ENCODE assay signal across 18 cellular contexts in genomic region chr21:36749935-36750578, GRCh38. TPM values are rescaled to one million over a fixed set of nuclear protein-coding genes. Genes with fewer than 3 reads are reported as not detected.
A peak's percentile ranks its signal among the peaks of the same experiment; 100 is the strongest.
DNase-seq lines count a peak whose midpoint lies in the region; ATAC-seq and TF ChIP-seq lines count a peak whose summit lies in the region.
"Had no signal": no experiment of that assay in that cellular context is flagged by ENCODE, and none has a peak within 500 bp of the region (broad histone marks: within the 10 kb centered on the region; RNA-seq: fewer than 3 reads in every experiment).

No MANE protein-coding gene starts in this region.

- peaks cover 30% of the 10 kb centered on the region for H3K27me3 ChIP-seq in endodermal cell (ENCODE audit: control insufficient read depth, insufficient read depth, low read length, poor library complexity, severe bottlenecking)
- peaks cover 0 to 7% of the 10 kb centered on the region in 2 donors for H3K27me3 ChIP-seq in uterus
- peaks cover 29% of the 10 kb centered on the region for H3K27me3 ChIP-seq in foreskin keratinocyte

- H3K27me3 Mint-ChIP-seq in endodermal cell (ENCODE audit: insufficient read depth) (peaks cover 48% of the 10 kb centered on the region), type B pancreatic cell (peaks cover 45% of the 10 kb centered on the region)

- no peaks in the 10 kb centered on the region for H3K9me3 ChIP-seq in endodermal cell (ENCODE audit: control insufficient read depth, low read length)
- no peaks in the 10 kb centered on the region for H3K9me3 ChIP-seq in uterus
- H3K9me3 ChIP-seq: tibial nerve had no signal

- H3K4me3 ChIP-seq in endodermal cell (ENCODE audit: low read length) (no peak overlapping the region), uterus (no peak overlapping the region)
- H3K4me3 ChIP-seq: coronary artery, tibial nerve had no signal

- H3K9me3 Mint-ChIP-seq in endodermal cell (no peaks in the 10 kb centered on the region), type B pancreatic cell (no peaks in the 10 kb centered on the region)
- H3K9me3 Mint-ChIP-seq: memory B cell; T-helper 1 cell treated with Interleukin-12 subunit alpha and Interleukin-12 subunit beta and Interleukin-4 antibody, amounts not matched to agents 30 μg/mL and 1 μg/mL, for 36 hours had no signal

- peak; percentile 25 for DNase-seq in activated effector memory CD4-positive, alpha-beta T cell treated with anti-CD3 and anti-CD28 coated beads, Interleukin-2, amount 50 U/mL, for 16 hours
- no peak for DNase-seq in activated effector memory CD4-positive, alpha-beta T cell treated with Interleukin-2 at 50 U/mL for 16 hours
- DNase-seq in endodermal cell (peak; percentile 88), left kidney (ENCODE audit: low read depth, low spot score) (peak; percentile 93), type B pancreatic cell (ENCODE audit: extremely low spot score, unreplicated experiment) (no peak), uterus (no peak), foreskin keratinocyte (no peak), NCI-H1092 treated with DMSO at 0.1 percent for 48 hours (lab: John Stamatoyannopoulos, UW) (no peak)
- DNase-seq: ACHN, activated gamma-delta T cell, DND-41, foreskin fibroblast, NCI-H2081 had no signal

- H3K4me1 Mint-ChIP-seq in endodermal cell (peaks cover 35% of the 10 kb centered on the region), type B pancreatic cell (ENCODE audit: unreplicated experiment) (peaks cover 56% of the 10 kb centered on the region)

- no peak overlapping the region for H3K4me3 Mint-ChIP-seq in endodermal cell
- H3K4me3 Mint-ChIP-seq in type B pancreatic cell: peak overlapping the region; percentile 64
- H3K4me3 Mint-ChIP-seq: memory B cell; T-helper 1 cell treated with Interleukin-12 subunit alpha and Interleukin-12 subunit beta and Interleukin-4 antibody, amounts not matched to agents 30 μg/mL and 1 μg/mL, for 36 hours had no signal

- peaks cover 8% of the 10 kb centered on the region for H3K4me1 ChIP-seq in endodermal cell (ENCODE audit: control insufficient read depth, insufficient read depth, low read length)
- H3K4me1 ChIP-seq in uterus: peaks cover 0 to 4% of the 10 kb centered on the region in 2 donors
- no peaks in the 10 kb centered on the region for H3K4me1 ChIP-seq in foreskin keratinocyte

- H3K36me3 Mint-ChIP-seq in endodermal cell (ENCODE audit: low read depth): peaks cover 3% of the 10 kb centered on the region
- H3K36me3 Mint-ChIP-seq in type B pancreatic cell: no peaks in the 10 kb centered on the region

- 12 to 32% methylated on average over 6 to 13 of the region's 14 CpGs for WGBS in endodermal cell (ENCODE audit: insufficient coverage in 1 of 2, insufficient read length in 1 of 2), 2 experiments

- peak overlapping the region; percentile 45 for H3K9ac ChIP-seq in endodermal cell (ENCODE audit: extremely low read depth, low read length, poor library complexity, severe bottlenecking)

- H3K27ac ChIP-seq in endodermal cell (ENCODE audit: low read depth, low read length) (peak overlapping the region; percentile 94), uterus (no peak overlapping the region), foreskin keratinocyte (no peak overlapping the region)
- H3K27ac ChIP-seq: coronary artery, tibial nerve had no signal

- no peak for TF ChIP-seq CTCF in endodermal cell (conservative IDR thresholded peaks at IDR 0.05)
- TF ChIP-seq CTCF in type B pancreatic cell (conservative IDR thresholded peaks at IDR 0.05): no peak
- no peak for TF ChIP-seq CTCF in uterus (IDR thresholded peaks at IDR 0.05)
- TF ChIP-seq CTCF in foreskin keratinocyte (conservative IDR thresholded peaks at IDR 0.05): no peak

- no peak for ATAC-seq in foreskin keratinocyte

- TF ChIP-seq POLR2A in uterus (IDR thresholded peaks at IDR 0.05): no peak

- no peaks in the 10 kb centered on the region for H3K36me3 ChIP-seq in endodermal cell (ENCODE audit: control insufficient read depth, insufficient read depth, low read length)
- no peaks in the 10 kb centered on the region for H3K36me3 ChIP-seq in uterus

- H3K27ac Mint-ChIP-seq in endodermal cell (peak overlapping the region; percentile 91), type B pancreatic cell (peak overlapping the region; percentile 84)
- H3K27ac Mint-ChIP-seq: memory B cell; T-helper 1 cell treated with Interleukin-12 subunit alpha and Interleukin-12 subunit beta and Interleukin-4 antibody, amounts not matched to agents 30 μg/mL and 1 μg/mL, for 36 hours had no signal

- intact Hi-C loops in uterus (cut with DNase I; ENCODE audit: low total_unique reads): no loop called here

RNA-seq across cellular contexts. Expression of gene SIM2, which starts 51.1 kb away (rescaled TPM):
- total RNA-seq in endodermal cell (not detected), type B pancreatic cell (ENCODE audit: low replicate concordance) (0.50 and 14.8 TPM in 2 replicates), uterus (under 1 TPM in 2 of 4 donors, not detected in 2; 0.21 to 0.59 TPM), foreskin keratinocyte (not detected in 2 replicates)
- not detected for polyA plus RNA-seq in endodermal cell (2013, experiment 1 of 2)
- 0.04 TPM for polyA plus RNA-seq in endodermal cell (2013, experiment 2 of 2)
- polyA plus RNA-seq in foreskin keratinocyte: not detected in 2 replicates
- total RNA-seq: OCI-LY7, tibial nerve had no signal

Comparison
In these comparisons a context has a peak if more than half of its experiments do, and no peak if none do; other contexts are left out.
1. DNase-seq: peak in activated effector memory CD4-positive, alpha-beta T cell treated with anti-CD3 and anti-CD28 coated beads, Interleukin-2, amount 50 U/mL, for 16 hours (single experiment), endodermal cell (single experiment) and left kidney (single experiment); none in activated effector memory CD4-positive, alpha-beta T cell treated with Interleukin-2 at 50 U/mL for 16 hours (single experiment), type B pancreatic cell (single experiment), uterus (0 of 2), foreskin keratinocyte (0 of 2) and NCI-H1092 treated with DMSO at 0.1 percent for 48 hours (single experiment).